Comparison of ENCODE assay signal across 22 cellular contexts in the genomic region with DNA sequence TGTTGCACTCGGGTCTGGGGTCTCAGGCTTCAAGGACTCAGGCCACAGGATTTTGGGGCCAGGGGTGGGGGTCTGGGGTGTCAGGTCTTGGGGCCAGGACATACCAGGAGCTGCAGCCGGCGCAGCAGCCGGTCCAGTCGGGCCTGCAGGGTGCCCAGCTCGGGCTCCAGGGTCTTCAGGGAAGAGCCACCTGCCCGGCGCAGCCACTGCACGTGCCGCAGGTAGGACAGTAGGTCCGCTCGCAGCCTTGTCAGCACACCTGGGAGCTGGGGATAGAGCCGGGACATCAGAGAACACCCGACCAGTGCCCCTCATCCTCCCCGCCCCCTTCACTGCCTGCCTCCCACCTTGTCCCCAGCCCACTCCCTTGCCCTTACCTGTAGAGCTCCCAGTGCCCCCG. TPM values are rescaled to one million over a fixed set of nuclear protein-coding genes. Genes with fewer than 3 reads are reported as not detected.
DNase-seq lines count a peak whose midpoint lies in the region; ATAC-seq, FAIRE-seq and TF ChIP-seq lines count a peak whose summit lies in the region.
"Had no signal": no experiment of that assay in that cellular context is flagged by ENCODE, and none has a peak within 500 bp of the region (broad histone marks: within the 10 kb centered on the region; RNA-seq: fewer than 3 reads in every experiment).

No MANE protein-coding gene starts in this region.

- DNase-seq in activated CD8-positive, alpha-beta memory T cell treated with anti-CD3 and anti-CD28 coated beads, Interleukin-2, amount 50 U/mL, for 48 hours: peak; percentile 52
- DNase-seq in activated CD8-positive, alpha-beta memory T cell treated with anti-CD3 and anti-CD28 coated beads, Interleukin-2, amount 50 U/mL, for 4 hours: no peak
- no peak for DNase-seq in RWPE2 (ENCODE audit: low spot score)
- no peak for DNase-seq in H1 (ENCODE audit: low read depth in 1 of 2, low spot score in 2 of 2)
- DNase-seq in stimulated activated naive CD4-positive, alpha-beta T cell (lab: John Stamatoyannopoulos, UW): no peak
- DNase-seq in NCI-H1092 treated with DMSO at 0.1 percent for 48 hours (lab: John Stamatoyannopoulos, UW): no peak
- DNase-seq in AG20443 (ENCODE audit: low spot score): no peak
- no peak for DNase-seq in T1000 (lab: John Stamatoyannopoulos, UW)
- DNase-seq: DND-41, Kasumi-1, MG63, NCI-H1048, NCI-H1436 treated with DMSO at 0.1 percent for 48 hours, NCI-H2029, NCI-H526 had no signal

- H3K9ac ChIP-seq in H1 (replicated peaks in 1 of 4; ENCODE audit: extremely low read depth in 1 of 4, low read depth in 3 of 4, low read length in 3 of 4): no peak overlapping the region

- no peak overlapping the region for H4K5ac ChIP-seq in H1 (ENCODE audit: insufficient read length, low read depth, low read length)

- H3K4me3 ChIP-seq in RWPE2 (ENCODE audit: severe bottlenecking) (no peak overlapping the region), H1 (ENCODE audit: extremely low read depth in 1 of 4, insufficient read depth in 2 of 4, low read depth in 3 of 4, low read length in 4 of 4) (no peak overlapping the region)
- H3K4me3 ChIP-seq: MG63 had no signal

- H3K4me2 ChIP-seq in H1 (ENCODE audit: insufficient read depth in 1 of 2, low read depth in 2 of 2, low read length in 2 of 2): 0 out of 4 replicates have a peak overlapping the region, but pooled peaks of 1 of the 2 experiments have one; percentile 58

- no peak for TF ChIP-seq EP300 in H1 (IDR thresholded peaks at IDR 0.05; ENCODE audit: borderline replicate concordance in 1 of 2, low read depth in 2 of 2, low read length in 2 of 2)

- no peaks in the 10 kb centered on the region for H4K20me1 ChIP-seq in H1 (replicated peaks in 1 of 2; ENCODE audit: control insufficient read depth in 1 of 2, insufficient read depth in 2 of 2, low read length in 2 of 2)

- no peak overlapping the region for H3K4ac ChIP-seq in H1 (replicated peaks; ENCODE audit: insufficient read length, low read depth, low read length)

- no peak overlapping the region for H3K23ac ChIP-seq in H1 (ENCODE audit: insufficient read length)

- H2BK15ac ChIP-seq in H1 (ENCODE audit: low read length): peak overlapping the region; percentile 72; the same call in 1 of the 2 replicates

- no peaks in the 10 kb centered on the region for H3K79me2 ChIP-seq in H1 (ENCODE audit: control insufficient read depth in 1 of 2, insufficient read depth in 2 of 2, low read length in 2 of 2)

- WGBS in H1 (ENCODE audit: extremely low coverage in 1 of 2, insufficient coverage in 1 of 2, insufficient read length in 1 of 2, insufficient replicate concordance in 2 of 2, low coverage in 1 of 2, low lambda C conversion rate in 2 of 2, missing lambda C conversion rate in 1 of 2), 2 experiments: 65% methylated on average over 4 of the region's 16 CpGs; no CpG with 5 or more reads in 1 of the 2 experiments

- H2BK5ac ChIP-seq in H1 (ENCODE audit: low read depth, low read length): no peak overlapping the region

- no peak overlapping the region for H4K8ac ChIP-seq in H1 (ENCODE audit: extremely low read depth, insufficient read depth, low read length)

- no peak for TF ChIP-seq RAD21 in H1 (IDR thresholded peaks at IDR 0.05 in 1 of 2, conservative IDR thresholded peaks at IDR 0.05 in 1 of 2; ENCODE audit: low read depth in 2 of 2, low read length in 2 of 2)

- H3K56ac ChIP-seq in H1 (replicated peaks; ENCODE audit: insufficient read length, low read depth, low read length): no peak overlapping the region

- H3K4me1 ChIP-seq in RWPE2 (ENCODE audit: insufficient read depth, poor library complexity, severe bottlenecking) (peaks cover 8% of the 10 kb centered on the region), H1 (replicated peaks in 1 of 4; ENCODE audit: control insufficient read depth in 3 of 4, insufficient read depth in 4 of 4, low read length in 3 of 4) (peaks cover 0 to 21% (median 15%) of the 10 kb centered on the region in 4 experiments; a peak in 6 of 7 replicates)

- H3K27ac ChIP-seq in RWPE2 (ENCODE audit: poor library complexity, severe bottlenecking) (peak overlapping the region; percentile 48), H1 (ENCODE audit: low read depth, low read length) (no peak overlapping the region)
- H3K27ac ChIP-seq: C4-2B, HL-60 had no signal

- H2BK12ac ChIP-seq in H1 (ENCODE audit: low read depth, low read length): 0 out of 2 replicates have a peak overlapping the region, but pooled peaks have one; percentile 43

- TF ChIP-seq POLR2A in H1 (IDR thresholded peaks at IDR 0.05; ENCODE audit: control extremely low read depth in 1 of 2, low read depth in 2 of 2, low read length in 2 of 2): no peak

- H2AK5ac ChIP-seq in H1 (ENCODE audit: low read depth, low read length): no peak overlapping the region

- no peak for TF ChIP-seq CTCF in RWPE2 (IDR thresholded peaks at IDR 0.05; ENCODE audit: poor library complexity, severe bottlenecking)
- TF ChIP-seq CTCF in H1 (IDR thresholded peaks at IDR 0.05; ENCODE audit: control extremely low read depth in 1 of 3, insufficient read depth in 1 of 3, low read depth in 1 of 3, low read length in 3 of 3): no peak

- H2AFZ ChIP-seq in H1 (ENCODE audit: low read length): no peak overlapping the region

- no peaks in the 10 kb centered on the region for H3K27me3 ChIP-seq in RWPE2 (ENCODE audit: insufficient read depth, poor library complexity, severe bottlenecking)
- H3K27me3 ChIP-seq in H1 (replicated peaks in 1 of 4; ENCODE audit: control insufficient read depth in 3 of 4, extremely low read depth in 1 of 4, insufficient read depth in 3 of 4, low read length in 3 of 4): peaks cover 16 to 49% (median 42%) of the 10 kb centered on the region in 4 experiments

- no peak for ATAC-seq in RWPE2 (ENCODE audit: low read depth)
- ATAC-seq: Right ventricle myocardium inferior had no signal

- CTCF ChIA-PET in H1 (lab: Charles Lee; ENCODE audit: partially characterized antibody): interaction anchor here (0.7 to 1.5 kb wide), 13 partner anchors 10 to 119 kb away, joined by 3 to 8 read pairs (median 3); no protein-coding TSS in a partner anchor

- no peak overlapping the region for H2BK120ac ChIP-seq in H1 (replicated peaks; ENCODE audit: low read depth, low read length)

- no peak for FAIRE-seq in H1 (lab: Jason Lieb, UNC)

- no peaks in the 10 kb centered on the region for H3K9me3 ChIP-seq in RWPE2 (ENCODE audit: severe bottlenecking)
- no peaks in the 10 kb centered on the region for H3K9me3 ChIP-seq in H1 (ENCODE audit: insufficient read depth in 2 of 2, low read depth in 1 of 2, low read length in 1 of 2)
- H3K9me3 ChIP-seq: MG63 had no signal

- H3K18ac ChIP-seq in H1 (ENCODE audit: extremely low read depth, low read length): no peak overlapping the region

- H3K23me2 ChIP-seq in H1 (ENCODE audit: low read depth, low read length): peaks cover 9% of the 10 kb centered on the region; the same call in 1 of the 2 replicates

- H3K36me3 ChIP-seq in RWPE2 (ENCODE audit: low read depth): no peaks in the 10 kb centered on the region
- no peaks in the 10 kb centered on the region for H3K36me3 ChIP-seq in H1 (ENCODE audit: control insufficient read depth in 2 of 4, insufficient read depth in 4 of 4, low read length in 3 of 4)
- H3K36me3 ChIP-seq: MG63 had no signal

- no peak overlapping the region for H2BK20ac ChIP-seq in H1 (ENCODE audit: low read length)

- no peaks in the 10 kb centered on the region for H3K79me1 ChIP-seq in H1 (ENCODE audit: low read depth, low read length)

- H3K14ac ChIP-seq in H1 (ENCODE audit: insufficient read length): no peak overlapping the region

- POLR2A ChIA-PET in H1 (lab: Charles Lee; ENCODE audit: partially characterized antibody): interaction anchor here (1.2 to 7.1 kb wide), 9 partner anchors 9 to 109 kb away, joined by 3 to 58 read pairs (median 14); partner anchors contain the start of genes KMT5C, RPL28, TMEM190 and TMEM238

- no peak overlapping the region for H4K91ac ChIP-seq in H1 (replicated peaks; ENCODE audit: insufficient read length, low read length)

RNA-seq across cellular contexts. Expression of gene IL11, which starts 2.2 kb away (rescaled TPM):
- total RNA-seq in H1 (2021; fragmentation: NEBNext Ultra II Directional; extraction: Animal tissue kit (Norgen Biotek cat#: 25700)): 1.6 and 2.8 TPM in 2 replicates
- polyA plus RNA-seq in H1 (2011; rRNA removed): 1.7 and 2.7 TPM in 2 replicates
- 2.3 TPM for polyA plus RNA-seq in H1 (2011; cell fraction: cytosol; rRNA removed)
- polyA plus RNA-seq in H1 (2011; cell fraction: nucleus; rRNA removed): 6.8 TPM
- 1.0 to 2.3 TPM (median 1.2 TPM) in 4 replicates for polyA plus RNA-seq in H1 (2012, experiment 1 of 2)
- polyA plus RNA-seq in H1 (2012, experiment 2 of 2): 1.2 TPM
- 1.2 TPM for polyA plus RNA-seq in H1 (2013, experiment 1 of 2)
- polyA plus RNA-seq in H1 (2013, experiment 2 of 2): 1.0 TPM
- polyA minus RNA-seq in H1 (2011; rRNA and poly(A)+ RNA removed): 0.27 and 0.41 TPM in 2 replicates
- polyA minus RNA-seq in H1 (2011; cell fraction: cytosol; rRNA and poly(A)+ RNA removed): 1.5 TPM
- 2.2 TPM for polyA minus RNA-seq in H1 (2011; cell fraction: nucleus; rRNA and poly(A)+ RNA removed)
- total RNA-seq: Right ventricle myocardium inferior had no signal
- polyA plus RNA-seq: IgD-negative memory B cell had no signal

RNA-seq across cellular contexts. Expression of gene GARIN5B, which starts 5.0 kb away (rescaled TPM):
- total RNA-seq in H1 (2021; fragmentation: NEBNext Ultra II Directional; extraction: Animal tissue kit (Norgen Biotek cat#: 25700)): not detected in 2 replicates
- 0.03 and 0.05 TPM in 2 replicates for polyA plus RNA-seq in H1 (2011; rRNA removed)
- polyA plus RNA-seq in H1 (2011; cell fraction: cytosol; rRNA removed): 0.03 TPM
- 0.63 TPM for polyA plus RNA-seq in H1 (2011; cell fraction: nucleus; rRNA removed)
- polyA plus RNA-seq in H1 (2012, experiment 1 of 2): 0.08 TPM in 1 of 4 replicates, not detected in the others
- not detected for polyA plus RNA-seq in H1 (2012, experiment 2 of 2)
- 0.02 TPM for polyA plus RNA-seq in H1 (2013, experiment 1 of 2)
- polyA plus RNA-seq in H1 (2013, experiment 2 of 2): 0.02 TPM
- not detected in 2 replicates for polyA minus RNA-seq in H1 (2011; rRNA and poly(A)+ RNA removed)
- polyA minus RNA-seq in H1 (2011; cell fraction: cytosol; rRNA and poly(A)+ RNA removed): not detected
- 0.20 TPM for polyA minus RNA-seq in H1 (2011; cell fraction: nucleus; rRNA and poly(A)+ RNA removed)
- total RNA-seq: A172, G401, HT1080, Right ventricle myocardium inferior had no signal
- polyA plus RNA-seq: IgD-negative memory B cell had no signal

RNA-seq across cellular contexts. Expression of gene TMEM190, which starts 8.5 kb away (rescaled TPM):
- 1.4 TPM in 1 of 2 replicates, not detected in the other for total RNA-seq in H1 (2021; fragmentation: NEBNext Ultra II Directional; extraction: Animal tissue kit (Norgen Biotek cat#: 25700))
- 1.6 and 4.5 TPM in 2 replicates for polyA plus RNA-seq in H1 (2011; rRNA removed)
- 1.7 TPM for polyA plus RNA-seq in H1 (2011; cell fraction: cytosol; rRNA removed)
- polyA plus RNA-seq in H1 (2011; cell fraction: nucleus; rRNA removed): 2.7 TPM
- 0.54 to 3.6 TPM (median 1.4 TPM) in 4 replicates for polyA plus RNA-seq in H1 (2012, experiment 1 of 2)
- not detected for polyA plus RNA-seq in H1 (2012, experiment 2 of 2)
- 0.41 TPM for polyA plus RNA-seq in H1 (2013, experiment 1 of 2)
- polyA plus RNA-seq in H1 (2013, experiment 2 of 2): 0.33 TPM
- not detected in 2 replicates for polyA minus RNA-seq in H1 (2011; rRNA and poly(A)+ RNA removed)
- not detected for polyA minus RNA-seq in H1 (2011; cell fraction: cytosol; rRNA and poly(A)+ RNA removed)
- not detected for polyA minus RNA-seq in H1 (2011; cell fraction: nucleus; rRNA and poly(A)+ RNA removed)
- total RNA-seq: A172, HT1080, Right ventricle myocardium inferior had no signal
- polyA plus RNA-seq: IgD-negative memory B cell had no signal

RNA-seq across cellular contexts. Expression of gene COX6B2, which starts 13.6 kb away (rescaled TPM):
- 6.4 and 6.5 TPM in 2 replicates for total RNA-seq in H1 (2021; fragmentation: NEBNext Ultra II Directional; extraction: Animal tissue kit (Norgen Biotek cat#: 25700))
- 4.9 and 12.2 TPM in 2 replicates for polyA plus RNA-seq in H1 (2011; rRNA removed)
- 8.4 TPM for polyA plus RNA-seq in H1 (2011; cell fraction: cytosol; rRNA removed)
- polyA plus RNA-seq in H1 (2011; cell fraction: nucleus; rRNA removed): 45.5 TPM
- 3.7 to 7.0 TPM (median 4.7 TPM) in 4 replicates for polyA plus RNA-seq in H1 (2012, experiment 1 of 2)
- 2.4 TPM for polyA plus RNA-seq in H1 (2012, experiment 2 of 2)
- polyA plus RNA-seq in H1 (2013, experiment 1 of 2): 4.6 TPM
- polyA plus RNA-seq in H1 (2013, experiment 2 of 2): 3.5 TPM
- 2.6 and 7.3 TPM in 2 replicates for polyA minus RNA-seq in H1 (2011; rRNA and poly(A)+ RNA removed)
- 3.2 TPM for polyA minus RNA-seq in H1 (2011; cell fraction: cytosol; rRNA and poly(A)+ RNA removed)
- polyA minus RNA-seq in H1 (2011; cell fraction: nucleus; rRNA and poly(A)+ RNA removed): 3.5 TPM
- total RNA-seq: HT1080, Right ventricle myocardium inferior had no signal
- polyA plus RNA-seq: IgD-negative memory B cell had no signal

RNA-seq across cellular contexts. Expression of gene TMEM238, which starts 16.0 kb away (rescaled TPM):
- total RNA-seq in H1 (2021; fragmentation: NEBNext Ultra II Directional; extraction: Animal tissue kit (Norgen Biotek cat#: 25700)): 3.8 and 3.9 TPM in 2 replicates
- polyA plus RNA-seq in H1 (2011; rRNA removed): 0.49 and 0.53 TPM in 2 replicates
- 1.9 TPM for polyA plus RNA-seq in H1 (2011; cell fraction: cytosol; rRNA removed)
- polyA plus RNA-seq in H1 (2011; cell fraction: nucleus; rRNA removed): 1.2 TPM
- polyA plus RNA-seq in H1 (2012, experiment 1 of 2): 0.50 to 2.6 TPM (median 1.5 TPM) in 4 replicates
- not detected for polyA plus RNA-seq in H1 (2012, experiment 2 of 2)
- polyA plus RNA-seq in H1 (2013, experiment 1 of 2): 2.1 TPM
- polyA plus RNA-seq in H1 (2013, experiment 2 of 2): 1.3 TPM
- not detected in 2 replicates for polyA minus RNA-seq in H1 (2011; rRNA and poly(A)+ RNA removed)
- polyA minus RNA-seq in H1 (2011; cell fraction: cytosol; rRNA and poly(A)+ RNA removed): 2.3 TPM
- polyA minus RNA-seq in H1 (2011; cell fraction: nucleus; rRNA and poly(A)+ RNA removed): 1.1 TPM
- total RNA-seq: A172, G401 had no signal
